8 cellular contexts compared by ENCODE assay signal in the genomic region with DNA sequence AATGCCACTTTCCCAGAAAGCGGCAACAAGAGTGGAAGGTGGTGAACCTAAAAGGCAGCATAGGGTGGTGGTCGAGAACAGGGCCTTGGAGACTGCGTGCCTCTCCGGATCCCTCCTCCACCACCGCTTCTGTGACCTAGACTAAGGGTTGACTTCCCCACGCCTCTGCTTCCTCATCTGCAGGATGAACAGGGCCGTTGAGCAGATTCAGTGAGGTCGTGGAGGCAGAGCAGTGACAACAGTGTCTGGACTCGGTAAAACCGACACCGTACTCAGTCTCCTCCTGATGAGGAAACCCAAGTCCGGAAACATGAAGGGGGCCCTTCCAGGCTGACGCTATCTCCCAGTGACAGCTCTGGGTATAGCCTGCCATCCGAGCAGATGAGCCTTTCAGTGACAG.
DNase-seq lines count a peak whose midpoint lies in the region; ATAC-seq lines count a peak whose summit lies in the region.

No MANE protein-coding gene starts in this region.

- DNase-seq in T-helper 17 cell (peak; percentile 35 to 69 (median 45)), NCI-H526 treated with DMSO at 0.1 percent for 48 hours (lab: John Stamatoyannopoulos, UW) (no peak), pons (ENCODE audit: low spot score) (no peak)
- peak; percentile 40 for DNase-seq in stimulated activated CD8-positive, alpha-beta memory T cell treated with anti-CD3 and anti-CD28 coated beads, Interleukin-12 subunit alpha, Interleukin-12 subunit beta, amount 100 ng/mL, for 4 hours (ENCODE audit: low read depth)

- H3K9me3 ChIP-seq in T-helper 17 cell (ENCODE audit: control insufficient read depth, low read length, poor library complexity, severe bottlenecking) = peaks cover 1% of the 10 kb centered on the region

- no peaks in the 10 kb centered on the region for H3K27me3 Mint-ChIP-seq in T-helper 17 cell

- ATAC-seq in GM21737 (IDR thresholded peaks at IDR 0.05; ENCODE audit: unreplicated experiment) = peak; percentile 22
- peak; percentile 51 for ATAC-seq in T-helper 17 cell
- ATAC-seq in GM19023 (IDR thresholded peaks at IDR 0.05; ENCODE audit: unreplicated experiment) = no peak
- no peak for ATAC-seq in GM19035 (IDR thresholded peaks at IDR 0.05; ENCODE audit: unreplicated experiment)

- peak overlapping the region; percentile 30 for H3K27ac ChIP-seq in cingulate gyrus (ENCODE audit: low read depth, low read length)

- no peak overlapping the region for H3K4me3 Mint-ChIP-seq in T-helper 17 cell

- H3K4me1 Mint-ChIP-seq in T-helper 17 cell = peaks cover 84% of the 10 kb centered on the region

- H3K27ac Mint-ChIP-seq in T-helper 17 cell = no peak overlapping the region

- H3K36me3 Mint-ChIP-seq in T-helper 17 cell (ENCODE audit: low read depth) = peaks cover 14% of the 10 kb centered on the region

Comparison
In these comparisons a context has a peak if more than half of its experiments do, and no peak if none do; other contexts are left out.
1. ATAC-seq: peak in GM21737 (single experiment) and T-helper 17 cell (single experiment); none in GM19023 (single experiment) and GM19035 (single experiment).
2. DNase-seq: peak in T-helper 17 cell (3 of 3) and stimulated activated CD8-positive, alpha-beta memory T cell treated with anti-CD3 and anti-CD28 coated beads, Interleukin-12 subunit alpha, Interleukin-12 subunit beta, amount 100 ng/mL, for 4 hours (single experiment); none in NCI-H526 treated with DMSO at 0.1 percent for 48 hours (single experiment) and pons (single experiment).